In genomic region chr9:77456829-77457437, GRCh38 we compare ENCODE assay signal across 8 cellular contexts.
DNase-seq lines count a peak whose midpoint lies in the region; ATAC-seq, FAIRE-seq and TF ChIP-seq lines count a peak whose summit lies in the region.

No MANE protein-coding gene starts in this region.

- 22 to 23% methylated on average over 10 of the region's 10 CpGs for WGBS in lung, 2 donors

- intact Hi-C loops in dorsolateral prefrontal cortex (cut with DNase I), result loop anchor here (5.0 to 10.0 kb wide), 5 partner anchors 75 to 580 kb away; partner anchors contain the start of gene GNA14 (in 1 of the 2)

- H3K36me3 ChIP-seq in lung (ENCODE audit: control insufficient read depth in 2 of 2, insufficient read depth in 2 of 2, low read length in 2 of 2), result no peaks in the 10 kb centered on the region

- TF ChIP-seq CTCF in dorsolateral prefrontal cortex (IDR thresholded peaks at IDR 0.05 in 54 of 56, conservative IDR thresholded peaks at IDR 0.05 in 2 of 56; ENCODE audit: low read depth in 1 of 56, partially characterized antibody in 56 of 56), result peak; percentile 64 to 97 (median 90)
- TF ChIP-seq CTCF in lung (IDR thresholded peaks at IDR 0.05; ENCODE audit: control extremely low read depth, extremely low read depth), result peak; percentile 68

- H3K4me3 ChIP-seq in dorsolateral prefrontal cortex (no peak overlapping the region), lung (no peak overlapping the region)

- no peaks in the 10 kb centered on the region for H3K27me3 ChIP-seq in dorsolateral prefrontal cortex
- H3K27me3 ChIP-seq in lung (ENCODE audit: control insufficient read depth, insufficient read depth), result no peaks in the 10 kb centered on the region

- H3K27ac ChIP-seq in dorsolateral prefrontal cortex (peak overlapping the region in 2 of 59 donors; percentile 14 to 60), lung (ENCODE audit: low read depth in 1 of 2, low read length in 1 of 2) (no peak overlapping the region)

- H3K4me1 ChIP-seq in lung (ENCODE audit: control insufficient read depth in 2 of 2, insufficient read depth in 2 of 2, low read length in 2 of 2), result peaks cover 0 to 7% of the 10 kb centered on the region in 2 donors

- DNase-seq in CD1c-positive myeloid dendritic cell (ENCODE audit: extremely low spot score) (peak; percentile 87), GM19239 (ENCODE audit: insufficient read length, low spot score) (peak; percentile 67), NCI-H460 (ENCODE audit: extremely low read depth, low read depth) (peak; percentile 90), dorsolateral prefrontal cortex (peak; percentile 43 to 93 (median 82)), lung (ENCODE audit: low spot score) (peak; percentile 86)
- peak; percentile 62 to 78 for DNase-seq in activated CD4-positive, alpha-beta T cell treated with anti-CD3 and anti-CD28 coated beads, Interleukin-2, amount 50 U/mL, for 24 hours (ENCODE audit: low read depth in 1 of 2, low spot score in 1 of 2)
- peak; percentile 49 to 66 for DNase-seq in stimulated activated CD8-positive, alpha-beta memory T cell treated with anti-CD3 and anti-CD28 coated beads, Interleukin-15, amount 100 ng/mL, for 4 hours (ENCODE audit: low read depth in 2 of 2)

- H3K9me3 ChIP-seq in lung (ENCODE audit: control insufficient read depth in 2 of 2, insufficient read depth in 1 of 2, low read length in 1 of 2), result no peaks in the 10 kb centered on the region

- FAIRE-seq in GM19239 (lab: Jason Lieb, UNC), result peak; percentile 89

- peak; percentile 85 for ATAC-seq in HG03354 (IDR thresholded peaks at IDR 0.05; ENCODE audit: poor library complexity, severe bottlenecking, unreplicated experiment)
- peak; percentile 89 for ATAC-seq in lung (ENCODE audit: insufficient read depth, low FRiP score)
